In the genomic region with DNA sequence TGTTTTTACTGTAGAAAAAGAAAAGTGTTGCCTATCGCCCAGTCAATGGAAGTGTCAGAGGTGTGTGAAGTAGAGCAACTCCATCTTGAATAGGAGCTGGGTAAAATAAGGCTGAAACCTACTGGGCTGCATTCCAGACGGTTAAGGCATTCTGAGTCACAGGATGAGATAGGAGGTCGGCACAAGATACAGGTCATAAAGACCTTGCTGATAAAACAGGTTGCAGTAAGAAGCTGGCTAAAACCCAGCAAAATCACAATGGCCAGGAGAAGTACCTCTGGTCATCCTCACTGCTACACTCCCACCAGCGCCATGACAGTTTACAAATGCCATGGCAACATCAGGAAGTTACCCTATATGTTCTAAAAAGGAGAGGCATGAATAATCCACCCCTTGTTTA, we compare ENCODE assay signal across 7 cellular contexts.
DNase-seq lines count a peak whose midpoint lies in the region; TF ChIP-seq lines count a peak whose summit lies in the region.
"Not testable (repeated sequence)": the region's sequence is repeated elsewhere in the genome, so short reads cannot be mapped to it uniquely, and the experiment has no call there.

No MANE protein-coding gene starts in this region.

- not testable (repeated sequence) for H3K79me2 ChIP-seq in GM23248 (ENCODE audit: insufficient read depth); SK-N-SH (ENCODE audit: insufficient read depth); mammary epithelial cell (ENCODE audit: insufficient read depth, low read length)

- peak in 1 of 2 experiments; percentile 51; a peak in 1 of 4 replicates for TF ChIP-seq EP300 in SK-N-SH (IDR thresholded peaks at IDR 0.05; ENCODE audit: borderline replicate concordance in 1 of 2, low read depth in 1 of 2, low read length in 1 of 2)

- not testable (repeated sequence) for TF ChIP-seq RAD21 in SK-N-SH (IDR thresholded peaks at IDR 0.05; ENCODE audit: low read length)

- 45 to 49% methylated on average over 4 of the region's 4 CpGs for WGBS in GM23248 (ENCODE audit: low coverage in 1 of 2, low lambda C conversion rate in 2 of 2, missing lambda C conversion rate in 2 of 2), 2 experiments
- 35% methylated on average over 4 of the region's 4 CpGs for WGBS in SK-N-SH (ENCODE audit: low lambda C conversion rate)
- WGBS in mammary epithelial cell (ENCODE audit: low coverage, missing lambda C conversion rate): 44% methylated on average over 3 of the region's 4 CpGs

- intact Hi-C loops in mammary epithelial cell (cut with micrococcal nuclease): loop anchor here (5.0 kb wide), 1 partner anchor 38 kb away; no protein-coding TSS in a partner anchor

- in situ Hi-C loops in GM23248 (cut with MboI); mammary epithelial cell (cut with MboI; ENCODE audit: low sequenced_read_pairs in 2 of 2): not testable (repeated sequence)

- not testable (repeated sequence) for H3K27me3 ChIP-seq in GM23248 (replicated peaks; ENCODE audit: insufficient read depth); SK-N-SH (ENCODE audit: insufficient read depth); mammary epithelial cell (ENCODE audit: insufficient read depth, low read length)

- H3K9me3 ChIP-seq in GM23248 (ENCODE audit: low read depth); SK-N-SH; mammary epithelial cell (replicated peaks; ENCODE audit: insufficient read depth, low read length): not testable (repeated sequence)

- H2AFZ ChIP-seq in GM23248: peak overlapping the region; percentile 57
- H2AFZ ChIP-seq in SK-N-SH (ENCODE audit: low read depth): peak overlapping the region; percentile 75
- peak overlapping the region; percentile 57 for H2AFZ ChIP-seq in mammary epithelial cell (ENCODE audit: low read depth, low read length)

- H3K9me2 ChIP-seq in GM23248 (ENCODE audit: insufficient read depth); SK-N-SH: not testable (repeated sequence)

- dilution Hi-C loops in mammary epithelial cell (cut with HindIII; ENCODE audit: low sequenced_read_pairs): not testable (repeated sequence)

- not testable (repeated sequence) for TF ChIP-seq CTCF in SK-N-SH (IDR thresholded peaks at IDR 0.05); mammary epithelial cell (conservative IDR thresholded peaks at IDR 0.05 in 1 of 2, IDR thresholded peaks at IDR 0.05 in 1 of 2; ENCODE audit: extremely low read depth in 1 of 2, insufficient read depth in 1 of 2, low read depth in 1 of 2, low read length in 2 of 2); fibroblast of mammary gland (conservative IDR thresholded peaks at IDR 0.05; ENCODE audit: control insufficient read depth, insufficient read depth, low read depth, low read length)

- peak overlapping the region; percentile 21 for H3K4me3 ChIP-seq in GM23248
- H3K4me3 ChIP-seq in SK-N-SH (ENCODE audit: low read depth in 2 of 2, low read length in 1 of 2); mammary epithelial cell (replicated peaks in 1 of 3; ENCODE audit: insufficient read depth in 1 of 3, low read depth in 2 of 3, low read length in 3 of 3); fibroblast of mammary gland (ENCODE audit: control insufficient read depth, low read depth, low read length): not testable (repeated sequence)

- H3K9ac ChIP-seq in GM23248 (peak overlapping the region; percentile 31), SK-N-SH (peak overlapping the region; percentile 50; the same call in 1 of the 2 replicates)
- not testable (repeated sequence) for H3K9ac ChIP-seq in mammary epithelial cell (ENCODE audit: insufficient read depth, low read length)

- H3K27ac ChIP-seq in GM23248 (peak overlapping the region; percentile 76), SK-N-SH (ENCODE audit: low read depth in 2 of 2, low read length in 1 of 2) (peak overlapping the region; percentile 48 to 96; a peak in 3 of 4 replicates), mammary epithelial cell (ENCODE audit: insufficient read depth, low read depth, low read length) (peak overlapping the region; percentile 93)

- peaks cover 28% of the 10 kb centered on the region for H3F3A ChIP-seq in GM23248 (ENCODE audit: insufficient read depth)
- peaks cover 22% of the 10 kb centered on the region for H3F3A ChIP-seq in SK-N-SH (replicated peaks; ENCODE audit: insufficient read depth)

- POLR2A ChIA-PET in SK-N-SH (lab: Yijun Ruan, JAX): not testable (repeated sequence)

- BruUV-seq in mammary epithelial cell (replicated peaks; lab: Mats Ljungman, UMichigan): not testable (repeated sequence)

- not testable (repeated sequence) for H4K20me1 ChIP-seq in GM23248 (ENCODE audit: insufficient read depth); SK-N-SH (ENCODE audit: insufficient read depth); mammary epithelial cell (ENCODE audit: insufficient read depth, low read length)

- CTCF ChIA-PET in SK-N-SH (lab: Yijun Ruan, JAX); mammary epithelial cell (lab: Charles Lee; ENCODE audit: low non-redundant PET): not testable (repeated sequence)

- H3K4me2 ChIP-seq in GM23248 (ENCODE audit: unreplicated experiment) (peak overlapping the region; percentile 58), SK-N-SH (peak overlapping the region; percentile 53), mammary epithelial cell (ENCODE audit: insufficient read depth, low read depth, low read length) (peak overlapping the region; percentile 55)

- H3K36me3 ChIP-seq in GM23248 (ENCODE audit: low read depth); SK-N-SH (replicated peaks in 1 of 2; ENCODE audit: control insufficient read depth in 1 of 2, insufficient read depth in 2 of 2, low read length in 1 of 2); mammary epithelial cell (ENCODE audit: insufficient read depth, low read length): not testable (repeated sequence)

- peak; percentile 33 for DNase-seq in GM23248
- DNase-seq in LoVo (ENCODE audit: low spot score): peak; percentile 61
- not testable (repeated sequence) for DNase-seq in SK-N-SH
- peak; percentile 78 for DNase-seq in mammary epithelial cell
- DNase-seq in fibroblast of mammary gland (ENCODE audit: low read depth): peak; percentile 65
- peak; percentile 68 for DNase-seq in kidney glomerular epithelial cell (lab: John Stamatoyannopoulos, UW)
- peak; percentile 74 for DNase-seq in renal cortical epithelial cell (ENCODE audit: low read depth)

- H3K4me1 ChIP-seq in GM23248 (ENCODE audit: insufficient read depth) (peaks cover 33% of the 10 kb centered on the region), SK-N-SH (ENCODE audit: control insufficient read depth in 1 of 2, insufficient read depth in 2 of 2, low read depth in 1 of 2, low read length in 1 of 2) (peaks cover 0 to 21% of the 10 kb centered on the region in 2 experiments; a peak in 2 of 4 replicates), mammary epithelial cell (ENCODE audit: insufficient read depth, low read length) (peaks cover 26% of the 10 kb centered on the region)

TF ChIP-seq in SK-N-SH, 30 proteins besides CTCF, POLR2A, EP300 and RAD21:
- TF ChIP-seq FOSL2 (IDR thresholded peaks at IDR 0.05; ENCODE audit: borderline replicate concordance, low read depth) (peak; percentile 62; the same call in 1 of the 2 replicates), RXRA (IDR thresholded peaks at IDR 0.05; ENCODE audit: borderline replicate concordance, low read depth) (peak; percentile 74), NFIC (IDR thresholded peaks at IDR 0.05; ENCODE audit: borderline replicate concordance) (peak; percentile 75), JUND (IDR thresholded peaks at IDR 0.05) (peak; percentile 61), YY1 (IDR thresholded peaks at IDR 0.05; ENCODE audit: low read depth) (peak; percentile 67; the same call in 1 of the 2 replicates)
TF ChIP-seq in SK-N-SH: peak in this region for 5; not testable (repeated sequence) for 25.
